23 cellular contexts compared by ENCODE assay signal in the genomic region with DNA sequence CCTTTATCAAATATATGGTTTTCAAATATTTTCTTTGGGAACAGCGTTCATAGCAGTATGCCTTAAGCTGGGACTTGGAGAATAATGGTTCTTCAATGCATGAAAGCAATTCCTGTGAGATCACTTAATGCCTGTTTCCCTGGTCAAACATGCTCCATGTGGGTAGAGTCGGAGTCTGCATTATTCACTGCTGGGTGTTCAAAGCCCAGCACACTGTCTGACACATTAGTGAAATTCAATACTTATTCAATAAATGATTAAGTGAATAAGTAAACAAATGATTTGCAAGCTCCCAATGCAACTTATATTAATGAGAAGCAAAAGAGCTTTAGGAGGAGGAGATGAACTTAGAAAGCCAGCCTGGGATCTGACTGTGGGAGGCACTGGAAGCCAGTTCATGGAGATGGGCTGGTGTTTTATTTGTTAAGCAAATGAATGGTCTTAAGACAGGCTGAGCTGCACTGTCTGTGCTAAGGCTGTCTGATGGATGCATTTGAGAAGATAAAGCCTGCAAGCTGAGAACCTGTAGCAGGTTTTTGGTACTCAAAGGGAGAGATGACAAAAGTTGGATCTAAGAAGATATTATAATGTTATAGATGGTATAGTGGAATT.
DNase-seq lines count a peak whose midpoint lies in the region; FAIRE-seq and TF ChIP-seq lines count a peak whose summit lies in the region.
"Had no signal": no experiment of that assay in that cellular context is flagged by ENCODE, and none has a peak within 500 bp of the region (broad histone marks: within the 10 kb centered on the region; RNA-seq: fewer than 3 reads in every experiment).

No MANE protein-coding gene starts in this region.

- no peaks in the 10 kb centered on the region for H4K20me1 ChIP-seq in H1 (replicated peaks in 1 of 2; ENCODE audit: control insufficient read depth in 1 of 2, insufficient read depth in 2 of 2, low read length in 2 of 2)
- H4K20me1 ChIP-seq: BLaER1 had no signal

- H3K27ac Mint-ChIP-seq in activated naive CD8-positive, alpha-beta T cell treated with anti-CD3 and anti-CD28 coated beads for 36 hours: no peak overlapping the region
- H3K27ac Mint-ChIP-seq: CD4-positive, alpha-beta T cell; T-helper 17 cell had no signal

- peak; percentile 44 to 57 for TF ChIP-seq RAD21 in H1 (IDR thresholded peaks at IDR 0.05 in 1 of 2, conservative IDR thresholded peaks at IDR 0.05 in 1 of 2; ENCODE audit: low read depth in 2 of 2, low read length in 2 of 2)

- H3K4me3 ChIP-seq in H1 (ENCODE audit: extremely low read depth in 1 of 4, insufficient read depth in 2 of 4, low read depth in 3 of 4, low read length in 4 of 4): no peak overlapping the region
- H3K4me3 ChIP-seq in MG63: no peak overlapping the region
- H3K4me3 ChIP-seq: BLaER1, GM23248 had no signal

- no peak for TF ChIP-seq POLR2A in H1 (IDR thresholded peaks at IDR 0.05; ENCODE audit: control extremely low read depth in 1 of 2, low read depth in 2 of 2, low read length in 2 of 2)

- H2BK120ac ChIP-seq in H1 (replicated peaks; ENCODE audit: low read depth, low read length): no peak overlapping the region

- H2AK5ac ChIP-seq in H1 (ENCODE audit: low read depth, low read length): no peak overlapping the region

- H2BK12ac ChIP-seq in H1 (ENCODE audit: low read depth, low read length): no peak overlapping the region

- peak; percentile 1 for DNase-seq in DMS153 (lab: John Stamatoyannopoulos, UW)
- DNase-seq in DMS153 treated with DMSO at 0.1 percent for 48 hours (lab: John Stamatoyannopoulos, UW; ENCODE audit: unreplicated experiment): no peak
- peak; percentile 99 for DNase-seq in NCI-H526 treated with DMSO at 0.1 percent for 48 hours (lab: John Stamatoyannopoulos, UW)
- DNase-seq in H1 (ENCODE audit: low read depth in 1 of 2, low spot score in 2 of 2): no peak
- DNase-seq in activated naive CD8-positive, alpha-beta T cell treated with anti-CD3 and anti-CD28 coated beads for 36 hours: no peak
- DNase-seq in MG63: no peak
- DNase-seq in SW 1271 (lab: John Stamatoyannopoulos, UW): no peak
- DNase-seq in hepatic stellate cell (ENCODE audit: low spot score): no peak
- DNase-seq: ACHN; CD4-positive, alpha-beta T cell; GDM1; GM23248; Kasumi-1; NCI-H1694 treated with DMSO at 0.1 percent for 48 hours; NCI-H2081 treated with DMSO at 0.1 percent for 48 hours; NCI-H2227 treated with DMSO at 0.1 percent for 48 hours; NCI-H510A; Right ventricle myocardium superior; T-helper 17 cell had no signal

- H2BK5ac ChIP-seq in H1 (ENCODE audit: low read depth, low read length): no peak overlapping the region

- POLR2A ChIA-PET in H1 (lab: Charles Lee; ENCODE audit: partially characterized antibody): no interaction called here

- H3K14ac ChIP-seq in H1 (ENCODE audit: insufficient read length): no peak overlapping the region

- no peak overlapping the region for H4K91ac ChIP-seq in H1 (replicated peaks; ENCODE audit: insufficient read length, low read length)

- H2BK15ac ChIP-seq in H1 (ENCODE audit: low read length): no peak overlapping the region

- no peak overlapping the region for H3K27ac ChIP-seq in H1 (ENCODE audit: low read depth, low read length)
- H3K27ac ChIP-seq: 22Rv1, BLaER1, GM23248 had no signal

- peaks cover 12% of the 10 kb centered on the region for H3K27me3 Mint-ChIP-seq in activated naive CD8-positive, alpha-beta T cell treated with anti-CD3 and anti-CD28 coated beads for 36 hours

- H3K9ac ChIP-seq in H1 (replicated peaks in 1 of 4; ENCODE audit: extremely low read depth in 1 of 4, low read depth in 3 of 4, low read length in 3 of 4): no peak overlapping the region
- H3K9ac ChIP-seq: BLaER1, GM23248 had no signal

- no peaks in the 10 kb centered on the region for H3K23me2 ChIP-seq in H1 (ENCODE audit: low read depth, low read length)

- H3K79me2 ChIP-seq in H1 (ENCODE audit: control insufficient read depth in 1 of 2, insufficient read depth in 2 of 2, low read length in 2 of 2): no peaks in the 10 kb centered on the region

- no peak overlapping the region for H3K56ac ChIP-seq in H1 (replicated peaks; ENCODE audit: insufficient read length, low read depth, low read length)

- H3K79me1 ChIP-seq in H1 (ENCODE audit: low read depth, low read length): no peaks in the 10 kb centered on the region

- CTCF ChIA-PET in H1 (lab: Charles Lee; ENCODE audit: partially characterized antibody): interaction anchor here (0.6 to 1.0 kb wide), 3 partner anchors 42 to 108 kb away, joined by 3 read pairs; no protein-coding TSS in a partner anchor

- no peaks in the 10 kb centered on the region for H3K4me1 Mint-ChIP-seq in activated naive CD8-positive, alpha-beta T cell treated with anti-CD3 and anti-CD28 coated beads for 36 hours
- H3K4me1 Mint-ChIP-seq: T-helper 17 cell had no signal

- no peak overlapping the region for H3K23ac ChIP-seq in H1 (ENCODE audit: insufficient read length)

- no peak overlapping the region for H3K18ac ChIP-seq in H1 (ENCODE audit: extremely low read depth, low read length)

- no peaks in the 10 kb centered on the region for H3K36me3 ChIP-seq in H1 (ENCODE audit: control insufficient read depth in 2 of 4, insufficient read depth in 4 of 4, low read length in 3 of 4)
- H3K36me3 ChIP-seq in MG63: no peaks in the 10 kb centered on the region
- H3K36me3 ChIP-seq: BLaER1 had no signal

- no peak for TF ChIP-seq EP300 in H1 (IDR thresholded peaks at IDR 0.05; ENCODE audit: borderline replicate concordance in 1 of 2, low read depth in 2 of 2, low read length in 2 of 2)

- 86% methylated on average over 2 of the region's 2 CpGs; no CpG with 5 or more reads in 1 of the 2 experiments for WGBS in H1 (ENCODE audit: extremely low coverage in 1 of 2, insufficient coverage in 1 of 2, insufficient read length in 1 of 2, insufficient replicate concordance in 2 of 2, low coverage in 1 of 2, low lambda C conversion rate in 2 of 2, missing lambda C conversion rate in 1 of 2), 2 experiments

- H2BK20ac ChIP-seq in H1 (ENCODE audit: low read length): no peak overlapping the region

- no peaks in the 10 kb centered on the region for H3K9me3 Mint-ChIP-seq in activated naive CD8-positive, alpha-beta T cell treated with anti-CD3 and anti-CD28 coated beads for 36 hours
- H3K9me3 Mint-ChIP-seq: CD4-positive, alpha-beta T cell had no signal

- no peak overlapping the region for H3K4me3 Mint-ChIP-seq in activated naive CD8-positive, alpha-beta T cell treated with anti-CD3 and anti-CD28 coated beads for 36 hours
- H3K4me3 Mint-ChIP-seq: CD4-positive, alpha-beta T cell; T-helper 17 cell had no signal

- H3K27me3 ChIP-seq in H1 (replicated peaks in 1 of 4; ENCODE audit: control insufficient read depth in 3 of 4, extremely low read depth in 1 of 4, insufficient read depth in 3 of 4, low read length in 3 of 4): no peaks in the 10 kb centered on the region
- H3K27me3 ChIP-seq in MG63: no peaks in the 10 kb centered on the region
- H3K27me3 ChIP-seq: BLaER1 had no signal

- H3K4me1 ChIP-seq in H1 (replicated peaks in 1 of 4; ENCODE audit: control insufficient read depth in 3 of 4, insufficient read depth in 4 of 4, low read length in 3 of 4): peaks cover 0 to 6% (median 2%) of the 10 kb centered on the region in 4 experiments; a peak in 3 of 7 replicates

- no peak overlapping the region for H2AFZ ChIP-seq in H1 (ENCODE audit: low read length)
- H2AFZ ChIP-seq: GM23248 had no signal

- H3K4me2 ChIP-seq in H1 (ENCODE audit: insufficient read depth in 1 of 2, low read depth in 2 of 2, low read length in 2 of 2): no peak overlapping the region
- H3K4me2 ChIP-seq: BLaER1 had no signal

- H3K4ac ChIP-seq in H1 (replicated peaks; ENCODE audit: insufficient read length, low read depth, low read length): no peak overlapping the region

- no peak overlapping the region for H4K5ac ChIP-seq in H1 (ENCODE audit: insufficient read length, low read depth, low read length)

- no peaks in the 10 kb centered on the region for H3K36me3 Mint-ChIP-seq in activated naive CD8-positive, alpha-beta T cell treated with anti-CD3 and anti-CD28 coated beads for 36 hours

- peak in 1 of 3 experiments; percentile 18; a peak in 1 of 4 replicates for TF ChIP-seq CTCF in H1 (IDR thresholded peaks at IDR 0.05; ENCODE audit: control extremely low read depth in 1 of 3, insufficient read depth in 1 of 3, low read depth in 1 of 3, low read length in 3 of 3)

- no peak for FAIRE-seq in H1 (lab: Jason Lieb, UNC)
- FAIRE-seq: GM18507, RCC 7860 had no signal

- H4K8ac ChIP-seq in H1 (ENCODE audit: extremely low read depth, insufficient read depth, low read length): no peak overlapping the region

- H3K9me3 ChIP-seq in H1 (ENCODE audit: insufficient read depth in 2 of 2, low read depth in 1 of 2, low read length in 1 of 2) (no peaks in the 10 kb centered on the region), MG63 (no peaks in the 10 kb centered on the region)
- H3K9me3 ChIP-seq: BLaER1 had no signal

TF ChIP-seq in H1, 55 proteins besides CTCF, POLR2A, EP300 and RAD21 (continues in another document):
- TF ChIP-seq MAFK (IDR thresholded peaks at IDR 0.05; ENCODE audit: low read depth, low read length): no peak
- no peak for TF ChIP-seq SRF (IDR thresholded peaks at IDR 0.05; ENCODE audit: low read depth, low read length)
- no peak for TF ChIP-seq TAF1 (IDR thresholded peaks at IDR 0.05; ENCODE audit: low read depth, low read length)
- no peak for TF ChIP-seq CTBP2 (IDR thresholded peaks at IDR 0.05; ENCODE audit: borderline replicate concordance, insufficient read depth, insufficient read length, low read length)
- TF ChIP-seq ASH2L (IDR thresholded peaks at IDR 0.05; ENCODE audit: low read length): no peak
- TF ChIP-seq JUND (IDR thresholded peaks at IDR 0.05; ENCODE audit: low read length): no peak
- TF ChIP-seq SUZ12 (IDR thresholded peaks at IDR 0.05; ENCODE audit: low read length): no peak
- no peak for TF ChIP-seq MAX (IDR thresholded peaks at IDR 0.05)
- no peak for TF ChIP-seq SAP30 (IDR thresholded peaks at IDR 0.05; ENCODE audit: insufficient read depth, insufficient replicate concordance, low read length)
- no peak for TF ChIP-seq TAF7 (optimal IDR thresholded peaks at IDR 0.05; ENCODE audit: borderline replicate concordance, low read depth, low read length)
- TF ChIP-seq SP2 (IDR thresholded peaks at IDR 0.05; ENCODE audit: low read length): no peak
- TF ChIP-seq CHD2 (IDR thresholded peaks at IDR 0.05; ENCODE audit: low read length): no peak
- TF ChIP-seq POLR2AphosphoS5 (IDR thresholded peaks at IDR 0.05; ENCODE audit: low read depth, low read length): no peak
- no peak for TF ChIP-seq GABPA (IDR thresholded peaks at IDR 0.05; ENCODE audit: borderline replicate concordance, insufficient read depth, low read length)
- TF ChIP-seq RBBP5 (IDR thresholded peaks at IDR 0.05; ENCODE audit: borderline replicate concordance, low read depth, low read length): no peak

Comparison
In these comparisons a context has a peak if more than half of its experiments do, and no peak if none do; other contexts are left out.
1. DNase-seq: peak in DMS153 (single experiment) and NCI-H526 treated with DMSO at 0.1 percent for 48 hours (single experiment); none in DMS153 treated with DMSO at 0.1 percent for 48 hours (single experiment), H1 (0 of 2), activated naive CD8-positive, alpha-beta T cell treated with anti-CD3 and anti-CD28 coated beads for 36 hours (single experiment), MG63 (single experiment), SW 1271 (0 of 2) and hepatic stellate cell (single experiment).